ENCODE assay signal across 1 cellular context in genomic region chr11:118530683-118531596, GRCh38.
TF ChIP-seq lines count a peak whose summit lies in the region.

Gene TMEM25, plus strand, starts transcription at chr11:118531192. Its CDS starts 610 bp downstream, at chr11:118531802.

TF ChIP-seq in K562, 482 proteins besides CTCF, POLR2A, EP300 and RAD21 (continued from another document and continues in another):
- TF ChIP-seq ZBTB11 (CRISPR knock-in tag; IDR thresholded peaks at IDR 0.05) (peak in 1 of 3 experiments; percentile 52; a peak in 2 of 6 replicates), SP1 (CRISPR knock-in tag; IDR thresholded peaks at IDR 0.05) (peak; percentile 38; the same call in 1 of the 2 replicates), HSF4 (CRISPR knock-in tag; IDR thresholded peaks at IDR 0.05; ENCODE audit: borderline replicate concordance) (no peak), SIN3B (IDR thresholded peaks at IDR 0.05; ENCODE audit: low read depth) (peak; percentile 60; the same call in 1 of the 2 replicates), XRCC5 (IDR thresholded peaks at IDR 0.05; ENCODE audit: low read depth, low read length) (no peak), ZSCAN29 (IDR thresholded peaks at IDR 0.05) (no peak), SAP30 (IDR thresholded peaks at IDR 0.05; ENCODE audit: borderline replicate concordance, insufficient read depth, low read depth, low read length, poor library complexity, severe bottlenecking) (peak; percentile 82), OTX1 (CRISPR knock-in tag; IDR thresholded peaks at IDR 0.05) (no peak), PCBP2 (IDR thresholded peaks at IDR 0.05; ENCODE audit: low read depth, low read length, poor library complexity, severe bottlenecking) (peak; percentile 57), ELF4 (CRISPR knock-in tag; IDR thresholded peaks at IDR 0.05) (no peak), ZFP30 (CRISPR knock-in tag; IDR thresholded peaks at IDR 0.05; ENCODE audit: borderline replicate concordance) (no peak), TAF9B (IDR thresholded peaks at IDR 0.05; ENCODE audit: partially characterized antibody) (no peak), ZNF3 (CRISPR knock-in tag; IDR thresholded peaks at IDR 0.05) (no peak), FIP1L1 (IDR thresholded peaks at IDR 0.05; ENCODE audit: low read depth, low read length, poor library complexity, severe bottlenecking) (no peak), ZNF232 (CRISPR knock-in tag; IDR thresholded peaks at IDR 0.05) (0 out of 2 replicates have a peak, but pooled peaks have one; percentile 42), TRIM28 (IDR thresholded peaks at IDR 0.05) (no peak; the same call in 1 of the 2 replicates), ZNF140 (CRISPR knock-in tag; IDR thresholded peaks at IDR 0.05) (no peak), HMGN3 (IDR thresholded peaks at IDR 0.05; ENCODE audit: borderline replicate concordance, extremely low read depth, insufficient read length, low read depth, low read length) (no peak), RAD51 (IDR thresholded peaks at IDR 0.05; ENCODE audit: borderline replicate concordance, low read depth) (no peak), ZBTB9 (CRISPR knock-in tag; IDR thresholded peaks at IDR 0.05) (0 out of 2 replicates have a peak, but pooled peaks have one; percentile 37), ILF3 (IDR thresholded peaks at IDR 0.05; ENCODE audit: borderline replicate concordance) (no peak; the same call in 1 of the 2 replicates), SPI1 (IDR thresholded peaks at IDR 0.05; ENCODE audit: borderline replicate concordance, low read depth, low read length) (no peak), TCF7 (IDR thresholded peaks at IDR 0.05; ENCODE audit: borderline replicate concordance) (no peak), STAG1 (CRISPR knock-in tag; IDR thresholded peaks at IDR 0.05; ENCODE audit: borderline replicate concordance) (peak; percentile 36; the same call in 1 of the 2 replicates), E4F1 (CRISPR knock-in tag; IDR thresholded peaks at IDR 0.05; ENCODE audit: borderline replicate concordance) (no peak), ARID2 (IDR thresholded peaks at IDR 0.05) (no peak), PTBP1 (IDR thresholded peaks at IDR 0.05; ENCODE audit: low read depth, low read length) (no peak), CREB3 (tag; conservative IDR thresholded peaks at IDR 0.05; ENCODE audit: low read depth) (no peak), NCOA2 (IDR thresholded peaks at IDR 0.05; ENCODE audit: partially characterized antibody in 2 of 2) (no peak), U2AF2 (optimal IDR thresholded peaks at IDR 0.05; ENCODE audit: low read depth, low read length) (no peak), ZNF584 (CRISPR knock-in tag; IDR thresholded peaks at IDR 0.05; ENCODE audit: low read depth) (no peak)
- TF ChIP-seq, protein P1, sequence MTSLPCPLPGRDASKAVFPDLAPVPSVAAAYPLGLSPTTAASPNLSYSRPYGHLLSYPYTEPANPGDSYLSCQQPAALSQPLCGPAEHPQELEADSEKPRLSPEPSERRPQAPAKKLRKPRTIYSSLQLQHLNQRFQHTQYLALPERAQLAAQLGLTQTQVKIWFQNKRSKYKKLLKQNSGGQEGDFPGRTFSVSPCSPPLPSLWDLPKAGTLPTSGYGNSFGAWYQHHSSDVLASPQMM (CRISPR knock-in tag; IDR thresholded peaks at IDR 0.05), result no peak
- TF ChIP-seq, protein P2, sequence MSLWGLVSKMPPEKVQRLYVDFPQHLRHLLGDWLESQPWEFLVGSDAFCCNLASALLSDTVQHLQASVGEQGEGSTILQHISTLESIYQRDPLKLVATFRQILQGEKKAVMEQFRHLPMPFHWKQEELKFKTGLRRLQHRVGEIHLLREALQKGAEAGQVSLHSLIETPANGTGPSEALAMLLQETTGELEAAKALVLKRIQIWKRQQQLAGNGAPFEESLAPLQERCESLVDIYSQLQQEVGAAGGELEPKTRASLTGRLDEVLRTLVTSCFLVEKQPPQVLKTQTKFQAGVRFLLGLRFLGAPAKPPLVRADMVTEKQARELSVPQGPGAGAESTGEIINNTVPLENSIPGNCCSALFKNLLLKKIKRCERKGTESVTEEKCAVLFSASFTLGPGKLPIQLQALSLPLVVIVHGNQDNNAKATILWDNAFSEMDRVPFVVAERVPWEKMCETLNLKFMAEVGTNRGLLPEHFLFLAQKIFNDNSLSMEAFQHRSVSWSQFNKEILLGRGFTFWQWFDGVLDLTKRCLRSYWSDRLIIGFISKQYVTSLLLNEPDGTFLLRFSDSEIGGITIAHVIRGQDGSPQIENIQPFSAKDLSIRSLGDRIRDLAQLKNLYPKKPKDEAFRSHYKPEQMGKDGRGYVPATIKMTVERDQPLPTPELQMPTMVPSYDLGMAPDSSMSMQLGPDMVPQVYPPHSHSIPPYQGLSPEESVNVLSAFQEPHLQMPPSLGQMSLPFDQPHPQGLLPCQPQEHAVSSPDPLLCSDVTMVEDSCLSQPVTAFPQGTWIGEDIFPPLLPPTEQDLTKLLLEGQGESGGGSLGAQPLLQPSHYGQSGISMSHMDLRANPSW (CRISPR knock-in tag; IDR thresholded peaks at IDR 0.05), result peak; percentile 33; the same call in 1 of the 2 replicates
- TF ChIP-seq, protein P3, sequence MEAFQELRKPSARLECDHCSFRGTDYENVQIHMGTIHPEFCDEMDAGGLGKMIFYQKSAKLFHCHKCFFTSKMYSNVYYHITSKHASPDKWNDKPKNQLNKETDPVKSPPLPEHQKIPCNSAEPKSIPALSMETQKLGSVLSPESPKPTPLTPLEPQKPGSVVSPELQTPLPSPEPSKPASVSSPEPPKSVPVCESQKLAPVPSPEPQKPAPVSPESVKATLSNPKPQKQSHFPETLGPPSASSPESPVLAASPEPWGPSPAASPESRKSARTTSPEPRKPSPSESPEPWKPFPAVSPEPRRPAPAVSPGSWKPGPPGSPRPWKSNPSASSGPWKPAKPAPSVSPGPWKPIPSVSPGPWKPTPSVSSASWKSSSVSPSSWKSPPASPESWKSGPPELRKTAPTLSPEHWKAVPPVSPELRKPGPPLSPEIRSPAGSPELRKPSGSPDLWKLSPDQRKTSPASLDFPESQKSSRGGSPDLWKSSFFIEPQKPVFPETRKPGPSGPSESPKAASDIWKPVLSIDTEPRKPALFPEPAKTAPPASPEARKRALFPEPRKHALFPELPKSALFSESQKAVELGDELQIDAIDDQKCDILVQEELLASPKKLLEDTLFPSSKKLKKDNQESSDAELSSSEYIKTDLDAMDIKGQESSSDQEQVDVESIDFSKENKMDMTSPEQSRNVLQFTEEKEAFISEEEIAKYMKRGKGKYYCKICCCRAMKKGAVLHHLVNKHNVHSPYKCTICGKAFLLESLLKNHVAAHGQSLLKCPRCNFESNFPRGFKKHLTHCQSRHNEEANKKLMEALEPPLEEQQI (IDR thresholded peaks at IDR 0.05), result no peak
- TF ChIP-seq, protein P4, sequence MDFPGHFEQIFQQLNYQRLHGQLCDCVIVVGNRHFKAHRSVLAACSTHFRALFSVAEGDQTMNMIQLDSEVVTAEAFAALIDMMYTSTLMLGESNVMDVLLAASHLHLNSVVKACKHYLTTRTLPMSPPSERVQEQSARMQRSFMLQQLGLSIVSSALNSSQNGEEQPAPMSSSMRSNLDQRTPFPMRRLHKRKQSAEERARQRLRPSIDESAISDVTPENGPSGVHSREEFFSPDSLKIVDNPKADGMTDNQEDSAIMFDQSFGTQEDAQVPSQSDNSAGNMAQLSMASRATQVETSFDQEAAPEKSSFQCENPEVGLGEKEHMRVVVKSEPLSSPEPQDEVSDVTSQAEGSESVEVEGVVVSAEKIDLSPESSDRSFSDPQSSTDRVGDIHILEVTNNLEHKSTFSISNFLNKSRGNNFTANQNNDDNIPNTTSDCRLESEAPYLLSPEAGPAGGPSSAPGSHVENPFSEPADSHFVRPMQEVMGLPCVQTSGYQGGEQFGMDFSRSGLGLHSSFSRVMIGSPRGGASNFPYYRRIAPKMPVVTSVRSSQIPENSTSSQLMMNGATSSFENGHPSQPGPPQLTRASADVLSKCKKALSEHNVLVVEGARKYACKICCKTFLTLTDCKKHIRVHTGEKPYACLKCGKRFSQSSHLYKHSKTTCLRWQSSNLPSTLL (IDR thresholded peaks at IDR 0.05), result no peak
- TF ChIP-seq, protein P5, sequence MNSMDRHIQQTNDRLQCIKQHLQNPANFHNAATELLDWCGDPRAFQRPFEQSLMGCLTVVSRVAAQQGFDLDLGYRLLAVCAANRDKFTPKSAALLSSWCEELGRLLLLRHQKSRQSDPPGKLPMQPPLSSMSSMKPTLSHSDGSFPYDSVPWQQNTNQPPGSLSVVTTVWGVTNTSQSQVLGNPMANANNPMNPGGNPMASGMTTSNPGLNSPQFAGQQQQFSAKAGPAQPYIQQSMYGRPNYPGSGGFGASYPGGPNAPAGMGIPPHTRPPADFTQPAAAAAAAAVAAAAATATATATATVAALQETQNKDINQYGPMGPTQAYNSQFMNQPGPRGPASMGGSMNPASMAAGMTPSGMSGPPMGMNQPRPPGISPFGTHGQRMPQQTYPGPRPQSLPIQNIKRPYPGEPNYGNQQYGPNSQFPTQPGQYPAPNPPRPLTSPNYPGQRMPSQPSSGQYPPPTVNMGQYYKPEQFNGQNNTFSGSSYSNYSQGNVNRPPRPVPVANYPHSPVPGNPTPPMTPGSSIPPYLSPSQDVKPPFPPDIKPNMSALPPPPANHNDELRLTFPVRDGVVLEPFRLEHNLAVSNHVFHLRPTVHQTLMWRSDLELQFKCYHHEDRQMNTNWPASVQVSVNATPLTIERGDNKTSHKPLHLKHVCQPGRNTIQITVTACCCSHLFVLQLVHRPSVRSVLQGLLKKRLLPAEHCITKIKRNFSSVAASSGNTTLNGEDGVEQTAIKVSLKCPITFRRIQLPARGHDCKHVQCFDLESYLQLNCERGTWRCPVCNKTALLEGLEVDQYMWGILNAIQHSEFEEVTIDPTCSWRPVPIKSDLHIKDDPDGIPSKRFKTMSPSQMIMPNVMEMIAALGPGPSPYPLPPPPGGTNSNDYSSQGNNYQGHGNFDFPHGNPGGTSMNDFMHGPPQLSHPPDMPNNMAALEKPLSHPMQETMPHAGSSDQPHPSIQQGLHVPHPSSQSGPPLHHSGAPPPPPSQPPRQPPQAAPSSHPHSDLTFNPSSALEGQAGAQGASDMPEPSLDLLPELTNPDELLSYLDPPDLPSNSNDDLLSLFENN (IDR thresholded peaks at IDR 0.05; ENCODE audit: low read depth in 2 of 2, low read length in 2 of 2), result peak in 1 of 2 experiments; percentile 92; a peak in 2 of 4 replicates
